ENCODE assay signal across 19 cellular contexts in the genomic region with DNA sequence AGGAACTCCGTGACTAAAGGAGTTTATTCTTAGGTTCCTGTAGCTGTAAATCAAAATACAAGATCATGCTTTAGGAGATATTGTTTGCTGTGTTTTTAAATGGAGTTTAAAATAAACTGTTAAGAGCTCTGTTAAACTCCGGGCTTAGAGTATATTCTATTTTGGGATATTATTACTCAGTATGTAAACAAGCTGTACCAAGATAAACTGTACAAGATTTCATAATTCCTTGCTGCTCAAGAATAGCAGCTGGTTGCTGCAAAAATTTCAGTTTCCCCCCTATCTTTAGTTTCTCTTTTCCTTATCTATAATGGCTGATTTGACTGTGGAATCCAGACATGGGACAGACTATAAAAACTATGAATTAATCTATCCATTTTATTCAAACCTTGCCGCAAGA.
DNase-seq lines count a peak whose midpoint lies in the region; ATAC-seq, FAIRE-seq and TF ChIP-seq lines count a peak whose summit lies in the region.
"Had no signal": no experiment of that assay in that cellular context is flagged by ENCODE, and none has a peak within 500 bp of the region (broad histone marks: within the 10 kb centered on the region; RNA-seq: fewer than 3 reads in every experiment).

No MANE protein-coding gene starts in this region.

- no peak overlapping the region for H4K91ac ChIP-seq in IMR-90 (ENCODE audit: insufficient read depth, low read depth, low read length)

- H3K4me1 ChIP-seq in IMR-90 (ENCODE audit: control insufficient read depth, insufficient read depth, low read length) (no peaks in the 10 kb centered on the region), stomach (peaks cover 0 to 14% (median 4%) of the 10 kb centered on the region in 4 donors)
- H3K4me1 ChIP-seq: BLaER1 treated with 17β-estradiol and CSF1 and Interleukin-3, amounts not matched to agents 10 nM and 100 nM; tibial nerve had no signal

- no peak overlapping the region for H2AK5ac ChIP-seq in IMR-90 (ENCODE audit: low read depth, low read length)

- H3K4ac ChIP-seq in IMR-90 (ENCODE audit: low read depth, low read length) = no peak overlapping the region

- no peak overlapping the region for H4K8ac ChIP-seq in IMR-90 (ENCODE audit: low read depth in 2 of 2, low read length in 2 of 2)

- H2BK15ac ChIP-seq in IMR-90 (ENCODE audit: low read depth, low read length) = no peak overlapping the region

- H3K36me3 ChIP-seq in IMR-90 (ENCODE audit: control insufficient read depth, insufficient read depth, low read length) = no peaks in the 10 kb centered on the region
- H3K36me3 ChIP-seq in bronchial epithelial cell (ENCODE audit: control insufficient read depth, insufficient read depth, low read length) = no peaks in the 10 kb centered on the region
- H3K36me3 ChIP-seq in stomach = no peaks in the 10 kb centered on the region
- H3K36me3 ChIP-seq: BLaER1 treated with 17β-estradiol and CSF1 and Interleukin-3, amounts not matched to agents 10 nM and 100 nM; tibial nerve had no signal

- DNase-seq in IMR-90 (peak; percentile 46), bronchial epithelial cell (ENCODE audit: low read depth) (peak; percentile 39), hepatic stellate cell (ENCODE audit: low spot score) (peak; percentile 18), stomach (no peak), KG1 (lab: John Stamatoyannopoulos, UW) (no peak), AG20443 (ENCODE audit: low spot score) (no peak), GM10266 (ENCODE audit: extremely low spot score) (no peak)
- no peak for DNase-seq in effector CD4-positive, alpha-beta T cell
- DNase-seq: activated CD4-positive, alpha-beta T cell treated with anti-CD3 and anti-CD28 coated beads, Interleukin-2, amount 10 ng/mL, durations not matched to agents 24 days and 14 days; glutamatergic neuron; MV-4-11; NCI-H526 treated with DMSO at 0.1 percent for 48 hours; nucleus accumbens; small intestine had no signal

- no peak overlapping the region for H2BK20ac ChIP-seq in IMR-90 (ENCODE audit: low read depth, low read length)

- H3K27ac ChIP-seq in IMR-90 (ENCODE audit: insufficient read depth, low read length) = no peak overlapping the region
- peak overlapping the region in 3 of 5 donors; percentile 11 to 69 (median 22) for H3K27ac ChIP-seq in stomach
- H3K27ac ChIP-seq: BLaER1 treated with 17β-estradiol and CSF1 and Interleukin-3, amounts not matched to agents 10 nM and 100 nM; tibial nerve had no signal

- TF ChIP-seq RAD21 in IMR-90 (IDR thresholded peaks at IDR 0.05; ENCODE audit: low read length) = no peak

- H2AK9ac ChIP-seq in IMR-90 (replicated peaks; ENCODE audit: low read depth, low read length, poor library complexity) = no peak overlapping the region

- no peak overlapping the region for H4K5ac ChIP-seq in IMR-90 (ENCODE audit: low read depth, low read length)

- no peak for FAIRE-seq in bronchial epithelial cell (lab: Jason Lieb, UNC)
- FAIRE-seq: endometrium, keratinocyte, small intestine had no signal

- no peak overlapping the region for H3K23ac ChIP-seq in IMR-90 (ENCODE audit: low read depth, low read length)

- H2BK120ac ChIP-seq in IMR-90 (ENCODE audit: low read depth, low read length) = no peak overlapping the region

- intact Hi-C loops in IMR-90 (cut with micrococcal nuclease) = no loop called here
- intact Hi-C loops in stomach (cut with DNase I; ENCODE audit: low total_unique reads) = no loop called here

- H3K56ac ChIP-seq in IMR-90 (ENCODE audit: extremely low read depth, insufficient read depth, low read length) = no peak overlapping the region

- peak; percentile 80 for ATAC-seq in IMR-90 (ENCODE audit: low read depth)
- ATAC-seq: SK-N-SH treated with all-trans-retinoic acid at 6 μM for 48 hours had no signal

- POLR2A ChIA-PET in IMR-90 (lab: Charles Lee; ENCODE audit: unreplicated experiment) = no interaction called here

- no peaks in the 10 kb centered on the region for H4K20me1 ChIP-seq in IMR-90 (ENCODE audit: insufficient read depth, low read length)
- H4K20me1 ChIP-seq: BLaER1 treated with 17β-estradiol and CSF1 and Interleukin-3, amounts not matched to agents 10 nM and 100 nM had no signal

- H3K9me3 ChIP-seq in IMR-90 (ENCODE audit: control insufficient read depth, insufficient read depth, low read length) (no peaks in the 10 kb centered on the region), stomach (no peaks in the 10 kb centered on the region)
- H3K9me3 ChIP-seq: tibial nerve had no signal

- H3K4me2 ChIP-seq in IMR-90 (ENCODE audit: low read depth, low read length) = peak overlapping the region; percentile 25; the same call in 1 of the 2 replicates
- H3K4me2 ChIP-seq: BLaER1 treated with 17β-estradiol and CSF1 and Interleukin-3, amounts not matched to agents 10 nM and 100 nM had no signal

- H3K79me1 ChIP-seq in IMR-90 (ENCODE audit: low read depth in 1 of 2, low read length in 2 of 2) = no peaks in the 10 kb centered on the region

- BruUV-seq in IMR-90 (replicated peaks; lab: Mats Ljungman, UMichigan) = no TSS peak

- no peak overlapping the region for H3K9ac ChIP-seq in IMR-90 (ENCODE audit: low read depth, low read length)
- H3K9ac ChIP-seq: BLaER1 treated with 17β-estradiol and CSF1 and Interleukin-3, amounts not matched to agents 10 nM and 100 nM had no signal

- CTCF ChIA-PET in IMR-90 (lab: Yijun Ruan, JAX) = interaction anchor here (0.8 to 1.6 kb wide), 4 partner anchors 11 to 495 kb away, joined by 3 to 7 read pairs (median 4); no protein-coding TSS in a partner anchor

- no peak overlapping the region for H2AFZ ChIP-seq in IMR-90 (replicated peaks; ENCODE audit: low read length, poor library complexity)

- H3K27me3 ChIP-seq in IMR-90 (ENCODE audit: control insufficient read depth, insufficient read depth, low read length) (no peaks in the 10 kb centered on the region; the same call in 1 of the 2 replicates), bronchial epithelial cell (ENCODE audit: control insufficient read depth, insufficient read depth, low read length) (no peaks in the 10 kb centered on the region), stomach (no peaks in the 10 kb centered on the region)
- H3K27me3 ChIP-seq: BLaER1 treated with 17β-estradiol and CSF1 and Interleukin-3, amounts not matched to agents 10 nM and 100 nM; tibial nerve had no signal

- TF ChIP-seq EP300 in stomach (IDR thresholded peaks at IDR 0.05) = no peak

- dilution Hi-C loops in IMR-90 (cut with HindIII; ENCODE audit: low sequenced_read_pairs, unreplicated experiment) = no loop called here

- H2BK5ac ChIP-seq in IMR-90 (ENCODE audit: low read depth, low read length, poor library complexity, severe bottlenecking) = no peak overlapping the region

- H3K14ac ChIP-seq in IMR-90 (replicated peaks; ENCODE audit: low read depth, low read length) = no peak overlapping the region

- H3K18ac ChIP-seq in IMR-90 (ENCODE audit: low read depth, low read length) = no peak overlapping the region

- no peaks in the 10 kb centered on the region; the same call in 1 of the 2 replicates for H3K9me1 ChIP-seq in IMR-90 (ENCODE audit: insufficient read depth, low read length)

- WGBS in IMR-90 (ENCODE audit: extremely low coverage in 2 of 2, insufficient read length in 1 of 2), 2 experiments = no CpG with 5 or more reads among the region's 3 CpGs
- WGBS in stomach, 5 donors = 45 to 51% (median 50%) methylated on average over 3 of the region's 3 CpGs

- in situ Hi-C loops in IMR-90 (cut with MboI; ENCODE audit: low sequenced_read_pairs) = no loop called here

- H3K4me3 ChIP-seq in IMR-90 (ENCODE audit: insufficient read depth, low read depth, low read length) (no peak overlapping the region), bronchial epithelial cell (ENCODE audit: low read depth, low read length) (no peak overlapping the region), stomach (no peak overlapping the region)
- H3K4me3 ChIP-seq: BLaER1 treated with 17β-estradiol and CSF1 and Interleukin-3, amounts not matched to agents 10 nM and 100 nM; tibial nerve had no signal

- TF ChIP-seq POLR2A in IMR-90 (IDR thresholded peaks at IDR 0.05; ENCODE audit: low read depth, low read length) = no peak
- TF ChIP-seq POLR2A in stomach (IDR thresholded peaks at IDR 0.05) = no peak

- TF ChIP-seq CTCF in IMR-90 (conservative IDR thresholded peaks at IDR 0.05; ENCODE audit: low read depth, low read length) = no peak
- TF ChIP-seq CTCF in bronchial epithelial cell (IDR thresholded peaks at IDR 0.05; ENCODE audit: insufficient read depth, low read length, severe bottlenecking) = no peak
- no peak for TF ChIP-seq CTCF in stomach (IDR thresholded peaks at IDR 0.05)
- no peak for TF ChIP-seq CTCF in GM10266 (IDR thresholded peaks at IDR 0.05; ENCODE audit: control insufficient read depth, insufficient read depth, low read depth, missing control alignments)

TF ChIP-seq in IMR-90, 13 proteins besides CTCF, POLR2A, EP300 and RAD21:
- TF ChIP-seq CEBPB (IDR thresholded peaks at IDR 0.05; ENCODE audit: low read depth, low read length) (peak; percentile 34; the same call in 1 of the 2 replicates), RFX5 (IDR thresholded peaks at IDR 0.05; ENCODE audit: low read depth, low read length) (no peak)

Comparison
In these comparisons a context has a peak if more than half of its experiments do, and no peak if none do; other contexts are left out.
1. DNase-seq: peak in IMR-90 (single experiment), bronchial epithelial cell (single experiment) and hepatic stellate cell (single experiment); none in stomach (single experiment), KG1 (single experiment), AG20443 (single experiment), GM10266 (single experiment) and effector CD4-positive, alpha-beta T cell (single experiment).